Comparison of ENCODE assay signal across 19 cellular contexts in the genomic region with DNA sequence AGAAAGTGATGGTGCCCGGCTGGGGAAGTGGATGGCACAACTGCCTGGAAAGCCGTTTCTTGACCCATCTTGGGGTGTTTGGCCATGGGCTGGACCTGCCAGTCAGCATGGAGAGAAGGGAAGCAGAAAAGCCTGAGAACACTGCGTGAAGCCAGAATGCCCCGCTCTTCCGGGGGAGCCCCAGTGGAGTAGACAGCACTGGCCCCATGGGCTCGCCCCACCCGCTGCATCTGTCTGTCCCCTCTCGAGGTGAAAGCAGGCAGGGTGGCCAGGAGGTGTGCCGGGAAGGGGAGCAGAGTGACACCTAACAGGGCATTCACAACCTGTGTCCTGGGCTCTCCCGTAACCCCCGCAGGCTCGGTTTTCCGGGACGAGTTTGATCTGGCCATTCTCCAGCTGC.
"Had no signal": no experiment of that assay in that cellular context is flagged by ENCODE, and none has a peak within 500 bp of the region (broad histone marks: within the 10 kb centered on the region; RNA-seq: fewer than 3 reads in every experiment).

No MANE protein-coding gene starts in this region.

- H3K4me3 Mint-ChIP-seq: dendritic cell treated with granulocyte-macrophage colony-stimulating factor and Interleukin-4, amounts not matched to agents 40 ng/mL and 50 ng/mL, for 4 days; effector memory CD8-positive, alpha-beta T cell; endodermal cell had no signal

- H3K27ac Mint-ChIP-seq: dendritic cell treated with granulocyte-macrophage colony-stimulating factor and Interleukin-4, amounts not matched to agents 40 ng/mL and 50 ng/mL, for 4 days; effector memory CD8-positive, alpha-beta T cell; endodermal cell had no signal

- DNase-seq: colonic mucosa; cortex of kidney; dermis blood vessel endothelial cell; dorsolateral prefrontal cortex; effector CD4-positive, alpha-beta T cell; effector CD8-positive, alpha-beta T cell; effector memory CD4-positive, alpha-beta T cell; effector memory CD8-positive, alpha-beta T cell; endodermal cell; esophagus squamous epithelium; foreskin fibroblast; foreskin keratinocyte; foreskin melanocyte; gastrocnemius medialis; glutamatergic neuron; head of caudate nucleus; heart left ventricle; heart right ventricle had no signal

- H3K9me3 Mint-ChIP-seq: dendritic cell treated with granulocyte-macrophage colony-stimulating factor and Interleukin-4, amounts not matched to agents 40 ng/mL and 50 ng/mL, for 4 days; effector memory CD8-positive, alpha-beta T cell; endodermal cell had no signal
